2 cellular contexts compared by ENCODE assay signal in genomic region chr3:19899833-19900232, GRCh38. TPM values are rescaled to one million over a fixed set of nuclear protein-coding genes. Genes with fewer than 3 reads are reported as not detected.
"Had no signal": no experiment of that assay in that cellular context is flagged by ENCODE, and none has a peak within 500 bp of the region (broad histone marks: within the 10 kb centered on the region; RNA-seq: fewer than 3 reads in every experiment).

No MANE protein-coding gene starts in this region.

RNA-seq across cellular contexts. Expression of gene EFHB, which starts 34.2 kb away (rescaled TPM):
- total RNA-seq: Right ventricle myocardium inferior, SJCRH30 had no signal
